ENCODE assay signal across 8 cellular contexts in genomic region chr20:43736588-43737091, GRCh38. TPM values are rescaled to one million over a fixed set of nuclear protein-coding genes. Genes with fewer than 3 reads are reported as not detected.
A peak's percentile ranks its signal among the peaks of the same experiment; 100 is the strongest.
DNase-seq lines count a peak whose midpoint lies in the region; ATAC-seq lines count a peak whose summit lies in the region.

No MANE protein-coding gene starts in this region.

- peak; percentile 89 for ATAC-seq in activated CD8-positive, alpha-beta memory T cell treated with anti-CD3 and anti-CD28 coated beads, Interleukin-2, amount 10 ng/mL, durations not matched to agents 7 days and 5 days
- ATAC-seq in HG03103 (IDR thresholded peaks at IDR 0.05; ENCODE audit: low read depth, unreplicated experiment) (peak; percentile 70), GM21528 (IDR thresholded peaks at IDR 0.05; ENCODE audit: low FRiP score, unreplicated experiment) (no peak), HG03025 (IDR thresholded peaks at IDR 0.05; ENCODE audit: low FRiP score, unreplicated experiment) (no peak)

- H3K4me1 Mint-ChIP-seq in activated CD8-positive, alpha-beta memory T cell treated with anti-CD3 and anti-CD28 coated beads, Interleukin-2, amount 10 ng/mL, durations not matched to agents 7 days and 5 days = peaks cover 17% of the 10 kb centered on the region

- CTCF ChIA-PET in activated CD8-positive, alpha-beta memory T cell treated with anti-CD3 and anti-CD28 coated beads, Interleukin-2, amount 10 ng/mL, durations not matched to agents 7 days and 5 days (lab: Charles Lee) = interaction anchor here (1.0 to 1.8 kb wide), 2 partner anchors 12 to 356 kb away, joined by 4 to 9 read pairs; no protein-coding TSS in a partner anchor

- H3K27ac Mint-ChIP-seq in activated CD8-positive, alpha-beta memory T cell treated with anti-CD3 and anti-CD28 coated beads, Interleukin-2, amount 10 ng/mL, durations not matched to agents 7 days and 5 days = peak overlapping the region; percentile 4

- DNase-seq in activated CD8-positive, alpha-beta memory T cell treated with anti-CD3 and anti-CD28 coated beads, Interleukin-2, amount 10 ng/mL, durations not matched to agents 7 days and 5 days = peak; percentile 71
- DNase-seq in activated CD8-positive, alpha-beta memory T cell treated with anti-CD3 and anti-CD28 coated beads, Interleukin-2, amount 50 U/mL, for 48 hours = no peak
- peak; percentile 52 for DNase-seq in activated CD4-positive, CD25-positive, alpha-beta regulatory T cell treated with anti-CD3 and anti-CD28 coated beads, Interleukin-2, amount 50 U/mL, for 72 hours
- DNase-seq in stimulated activated CD8-positive, alpha-beta memory T cell treated with anti-CD3 and anti-CD28 coated beads, Interleukin-4, amount 100 ng/mL, for 24 hours (ENCODE audit: low read depth) = peak; percentile 14
- DNase-seq in SK-N-DZ (ENCODE audit: low spot score) = no peak

- no peak overlapping the region for H3K4me3 Mint-ChIP-seq in activated CD8-positive, alpha-beta memory T cell treated with anti-CD3 and anti-CD28 coated beads, Interleukin-2, amount 10 ng/mL, durations not matched to agents 7 days and 5 days

- no peaks in the 10 kb centered on the region for H3K36me3 Mint-ChIP-seq in activated CD8-positive, alpha-beta memory T cell treated with anti-CD3 and anti-CD28 coated beads, Interleukin-2, amount 10 ng/mL, durations not matched to agents 7 days and 5 days

- peaks cover 17% of the 10 kb centered on the region for H3K27me3 Mint-ChIP-seq in activated CD8-positive, alpha-beta memory T cell treated with anti-CD3 and anti-CD28 coated beads, Interleukin-2, amount 10 ng/mL, durations not matched to agents 7 days and 5 days

- no peaks in the 10 kb centered on the region for H3K9me3 Mint-ChIP-seq in activated CD8-positive, alpha-beta memory T cell treated with anti-CD3 and anti-CD28 coated beads, Interleukin-2, amount 10 ng/mL, durations not matched to agents 7 days and 5 days (ENCODE audit: low read depth)

RNA-seq across cellular contexts. Expression of gene GTSF1L, which starts 9.8 kb away (rescaled TPM):
- under 1 TPM in 1 of 2 experiments, not detected in 1; 0.28 TPM for total RNA-seq in activated CD8-positive, alpha-beta memory T cell treated with anti-CD3 and anti-CD28 coated beads, Interleukin-2, amount 10 ng/mL, durations not matched to agents 7 days and 5 days
- not detected in 2 replicates for polyA plus RNA-seq in SK-N-DZ (2014; cell fraction: cytosol; rRNA removed)
- polyA plus RNA-seq in SK-N-DZ (2014; cell fraction: nucleus; rRNA removed) = not detected in 2 replicates

Comparison
In these comparisons a context has a peak if more than half of its experiments do, and no peak if none do; other contexts are left out.
1. DNase-seq: peak in activated CD8-positive, alpha-beta memory T cell treated with anti-CD3 and anti-CD28 coated beads, Interleukin-2, amount 10 ng/mL, durations not matched to agents 7 days and 5 days (single experiment), activated CD4-positive, CD25-positive, alpha-beta regulatory T cell treated with anti-CD3 and anti-CD28 coated beads, Interleukin-2, amount 50 U/mL, for 72 hours (single experiment) and stimulated activated CD8-positive, alpha-beta memory T cell treated with anti-CD3 and anti-CD28 coated beads, Interleukin-4, amount 100 ng/mL, for 24 hours (single experiment); none in activated CD8-positive, alpha-beta memory T cell treated with anti-CD3 and anti-CD28 coated beads, Interleukin-2, amount 50 U/mL, for 48 hours (single experiment) and SK-N-DZ (single experiment).
2. ATAC-seq: peak in activated CD8-positive, alpha-beta memory T cell treated with anti-CD3 and anti-CD28 coated beads, Interleukin-2, amount 10 ng/mL, durations not matched to agents 7 days and 5 days (single experiment) and HG03103 (single experiment); none in GM21528 (single experiment) and HG03025 (single experiment).